ENCODE assay signal across 11 cellular contexts in genomic region chr19:28406237-28406596, GRCh38.
"Had no signal": no experiment of that assay in that cellular context is flagged by ENCODE, and none has a peak within 500 bp of the region (broad histone marks: within the 10 kb centered on the region; RNA-seq: fewer than 3 reads in every experiment).

No MANE protein-coding gene starts in this region.

- H3K27ac Mint-ChIP-seq: activated naive CD4-positive, alpha-beta T cell treated with anti-CD3 and anti-CD28 coated beads, Interleukin-2, amount 10 ng/mL, durations not matched to agents 7 days and 5 days; activated T-helper 2 cell treated with anti-CD3 and anti-CD28 coated beads, Interferon-gamma antibody, Interleukin-2, Interleukin-4, amounts not matched to agents 10 μg/mL and 5 μg/mL and 100 μg/mL, durations not matched to agents 14 hours and 24 hours and 36 hours; endodermal cell; natural killer cell treated with Interleukin-12 subunit alpha and Interleukin-12 subunit beta and Interleukin-15 and Interleukin-18, amount 100 ng/mL, for 72 hours; stimulated activated effector memory CD8-positive, alpha-beta T cell treated with anti-CD3 and anti-CD28 coated beads, Interleukin-12 subunit alpha, Interleukin-12 subunit beta, amount 100 ng/mL, for 72 hours had no signal

- H3K4me3 Mint-ChIP-seq: activated naive CD4-positive, alpha-beta T cell treated with anti-CD3 and anti-CD28 coated beads, Interleukin-2, amount 10 ng/mL, durations not matched to agents 7 days and 5 days; endodermal cell; natural killer cell treated with Interleukin-12 subunit alpha and Interleukin-12 subunit beta and Interleukin-15 and Interleukin-18, amount 100 ng/mL, for 72 hours; stimulated activated effector memory CD8-positive, alpha-beta T cell treated with anti-CD3 and anti-CD28 coated beads, Interleukin-12 subunit alpha, Interleukin-12 subunit beta, amount 100 ng/mL, for 72 hours had no signal

- H3K27me3 Mint-ChIP-seq: activated naive CD4-positive, alpha-beta T cell treated with anti-CD3 and anti-CD28 coated beads, Interleukin-2, amount 10 ng/mL, durations not matched to agents 7 days and 5 days had no signal

- H3K36me3 Mint-ChIP-seq: activated naive CD4-positive, alpha-beta T cell treated with anti-CD3 and anti-CD28 coated beads, Interleukin-2, amount 10 ng/mL, durations not matched to agents 7 days and 5 days; immature natural killer cell; natural killer cell treated with Interleukin-12 subunit alpha and Interleukin-12 subunit beta and Interleukin-15 and Interleukin-18, amount 100 ng/mL, for 72 hours; stimulated activated effector memory CD8-positive, alpha-beta T cell treated with anti-CD3 and anti-CD28 coated beads, Interleukin-12 subunit alpha, Interleukin-12 subunit beta, amount 100 ng/mL, for 72 hours had no signal

- H3K4me1 Mint-ChIP-seq: activated naive CD4-positive, alpha-beta T cell treated with anti-CD3 and anti-CD28 coated beads, Interleukin-2, amount 10 ng/mL, durations not matched to agents 7 days and 5 days; stimulated activated effector memory CD8-positive, alpha-beta T cell treated with anti-CD3 and anti-CD28 coated beads, Interleukin-12 subunit alpha, Interleukin-12 subunit beta, amount 100 ng/mL, for 72 hours had no signal

- ATAC-seq: heart left ventricle; natural killer cell treated with Interleukin-12 subunit alpha and Interleukin-12 subunit beta and Interleukin-15 and Interleukin-18, amount 100 ng/mL, for 72 hours; stimulated activated effector memory CD8-positive, alpha-beta T cell treated with anti-CD3 and anti-CD28 coated beads, Interleukin-12 subunit alpha, Interleukin-12 subunit beta, amount 100 ng/mL, for 72 hours had no signal

- H3K9me3 Mint-ChIP-seq: activated T-helper 2 cell treated with anti-CD3 and anti-CD28 coated beads, Interferon-gamma antibody, Interleukin-2, Interleukin-4, amounts not matched to agents 10 μg/mL and 5 μg/mL and 100 μg/mL, durations not matched to agents 14 hours and 24 hours and 36 hours; endodermal cell; immature natural killer cell; natural killer cell treated with Interleukin-12 subunit alpha and Interleukin-12 subunit beta and Interleukin-15 and Interleukin-18, amount 100 ng/mL, for 72 hours had no signal

- DNase-seq: activated CD4-positive, alpha-beta T cell treated with anti-CD3 and anti-CD28 coated beads, Interleukin-2, amount 50 U/mL, for 48 hours; activated naive CD4-positive, alpha-beta T cell treated with anti-CD3 and anti-CD28 coated beads, Interleukin-2, amount 10 ng/mL, durations not matched to agents 7 days and 5 days; dorsolateral prefrontal cortex; heart left ventricle; immature natural killer cell; occipital lobe; stimulated activated CD4-positive, alpha-beta T cell treated with anti-CD3 and anti-CD28 coated beads, Interleukin-12 subunit alpha, Interleukin-12 subunit beta, amount 100 ng/mL, for 4 hours had no signal
